22 cellular contexts compared by ENCODE assay signal in genomic region chr13:36359301-36359950, GRCh38.
"Had no signal": no experiment of that assay in that cellular context is flagged by ENCODE, and none has a peak within 500 bp of the region (broad histone marks: within the 10 kb centered on the region; RNA-seq: fewer than 3 reads in every experiment).

No MANE protein-coding gene starts in this region.

- H3K79me2 ChIP-seq: parathyroid adenoma had no signal

- DNase-seq: cerebellar nuclear complex; cortex of kidney; effector memory CD8-positive, alpha-beta T cell; erythroblast; foreskin fibroblast; glutamatergic neuron; hypothalamus; immature natural killer cell; islet precursor cell; mesendoderm; midbrain; naive thymus-derived CD4-positive, alpha-beta T cell; stimulated activated CD4-positive, alpha-beta T cell treated with anti-CD3 and anti-CD28 coated beads, Interleukin-15, amount 100 ng/mL, for 24 hours; stimulated activated CD4-positive, alpha-beta T cell treated with anti-CD3 and anti-CD28 coated beads, Interleukin-2, amount 100 ng/mL, for 48 hours; stimulated activated naive B cell treated with anti-CD40 and anti-IgM and Interleukin-4, amounts not matched to agents 10 μg/mL and 1 μg/mL and 100 μg/mL, for 72 hours; transverse colon; upper lobe of right lung had no signal

- H2AFZ ChIP-seq: neural progenitor cell, parathyroid adenoma had no signal

- H3K4me3 ChIP-seq: neural progenitor cell, right atrium auricular region, skin epidermis, transverse colon, upper lobe of right lung, vagina had no signal

- H3K27ac ChIP-seq: neural progenitor cell, parathyroid adenoma, right atrium auricular region, upper lobe of right lung had no signal

- H3K36me3 ChIP-seq: neural progenitor cell, right atrium auricular region, transverse colon, upper lobe of right lung, vagina had no signal

- H3K9ac ChIP-seq: neural progenitor cell, parathyroid adenoma had no signal

- H3K4me1 ChIP-seq: neural progenitor cell, parathyroid adenoma, upper lobe of right lung had no signal

- H3K4me2 ChIP-seq: neural progenitor cell had no signal

- H3K27me3 ChIP-seq: neural progenitor cell, right atrium auricular region, transverse colon, upper lobe of right lung, vagina had no signal

- ATAC-seq: effector memory CD8-positive, alpha-beta T cell; naive thymus-derived CD4-positive, alpha-beta T cell; stimulated activated naive B cell treated with anti-CD40 and anti-IgM and Interleukin-4, amounts not matched to agents 10 μg/mL and 1 μg/mL and 100 μg/mL, for 72 hours; upper lobe of right lung had no signal

- H3K9me3 ChIP-seq: right atrium auricular region, transverse colon, upper lobe of right lung, vagina had no signal
